8 cellular contexts compared by ENCODE assay signal in genomic region chr17:50361561-50362480, GRCh38. TPM values are rescaled to one million over a fixed set of nuclear protein-coding genes. Genes with fewer than 3 reads are reported as not detected.
DNase-seq lines count a peak whose midpoint lies in the region; ATAC-seq and TF ChIP-seq lines count a peak whose summit lies in the region.

No MANE protein-coding gene starts in this region.

- H3K27me3 Mint-ChIP-seq in CD4-positive, alpha-beta memory T cell: no peaks in the 10 kb centered on the region
- peaks cover 12% of the 10 kb centered on the region for H3K27me3 Mint-ChIP-seq in GM23338 (ENCODE audit: insufficient read depth, low read depth, poor library complexity)
- H3K27me3 Mint-ChIP-seq in activated CD4-positive, alpha-beta T cell treated with anti-CD3 and anti-CD28 coated beads for 36 hours: no peaks in the 10 kb centered on the region

- H3K27me3 ChIP-seq in CD4-positive, alpha-beta memory T cell (ENCODE audit: insufficient read depth, low read length): no peaks in the 10 kb centered on the region
- H3K27me3 ChIP-seq in GM23338 (ENCODE audit: insufficient read depth) (no peaks in the 10 kb centered on the region), dorsolateral prefrontal cortex (no peaks in the 10 kb centered on the region), lung (ENCODE audit: control insufficient read depth, insufficient read depth) (no peaks in the 10 kb centered on the region)

- peak overlapping the region; percentile 73 to 91 (median 87) for H3K27ac Mint-ChIP-seq in CD4-positive, alpha-beta memory T cell
- H3K27ac Mint-ChIP-seq in GM23338: 0 out of 2 replicates have a peak overlapping the region, but pooled peaks have one; percentile 37
- H3K27ac Mint-ChIP-seq in activated CD4-positive, alpha-beta T cell treated with anti-CD3 and anti-CD28 coated beads for 36 hours: peak overlapping the region; percentile 80

- CTCF ChIA-PET in CD4-positive, alpha-beta memory T cell (lab: Charles Lee; ENCODE audit: partially characterized antibody): interaction anchor here (0.7 to 3.1 kb wide), 33 partner anchors 10 to 223 kb away, joined by 3 to 77 read pairs (median 4); partner anchors contain the start of genes EME1, LRRC59, MRPL27 and RSAD1
- CTCF ChIA-PET in activated CD4-positive, alpha-beta T cell treated with anti-CD3 and anti-CD28 coated beads for 36 hours (lab: Charles Lee): interaction anchor here (0.6 to 4.6 kb wide), 42 partner anchors 8 to 313 kb away, joined by 3 to 53 read pairs (median 4); partner anchors contain the start of genes ACSF2, EME1, LRRC59 and MRPL27

- peak; percentile 55 to 69 (median 62) for DNase-seq in CD4-positive, alpha-beta memory T cell
- DNase-seq in GM23338 (ENCODE audit: low spot score): peak; percentile 84
- peak; percentile 55 for DNase-seq in NCI-H460 (ENCODE audit: extremely low read depth, low read depth)
- DNase-seq in activated CD4-positive, alpha-beta T cell treated with anti-CD3 and anti-CD28 coated beads for 36 hours: peak; percentile 76
- DNase-seq in dorsolateral prefrontal cortex: peak in 7 of 10 donors; percentile 46 to 73 (median 68)
- peak; percentile 52 for DNase-seq in lung (ENCODE audit: low spot score)
- DNase-seq in stimulated activated CD8-positive, alpha-beta memory T cell treated with anti-CD3 and anti-CD28 coated beads, Interleukin-12 subunit alpha, Interleukin-12 subunit beta, amount 100 ng/mL, for 24 hours (ENCODE audit: extremely low read depth): peak; percentile 9

- H3K9me2 ChIP-seq in GM23338 (ENCODE audit: insufficient read depth): no peaks in the 10 kb centered on the region

- no peaks in the 10 kb centered on the region for H3K79me2 ChIP-seq in GM23338 (replicated peaks; ENCODE audit: insufficient read depth)

- H3K4me2 ChIP-seq in GM23338: peak overlapping the region; percentile 1; the same call in 1 of the 2 replicates

- 31 to 34% methylated on average over 11 of the region's 11 CpGs for WGBS in lung, 2 donors

- H3K4me3 Mint-ChIP-seq in CD4-positive, alpha-beta memory T cell: peak overlapping the region in 7 of 8 donors; percentile 2 to 77 (median 57)
- H3K4me3 Mint-ChIP-seq in GM23338: no peak overlapping the region; the same call in 2 of the 3 replicates
- H3K4me3 Mint-ChIP-seq in activated CD4-positive, alpha-beta T cell treated with anti-CD3 and anti-CD28 coated beads for 36 hours: no peak overlapping the region

- H3K4me3 ChIP-seq in CD4-positive, alpha-beta memory T cell (ENCODE audit: low read length in 2 of 2): no peak overlapping the region
- H3K4me3 ChIP-seq in GM23338 (no peak overlapping the region), dorsolateral prefrontal cortex (peak overlapping the region in 1 of 59 donors; percentile 26), lung (no peak overlapping the region)

- H3K9me3 Mint-ChIP-seq in CD4-positive, alpha-beta memory T cell: no peaks in the 10 kb centered on the region
- H3K9me3 Mint-ChIP-seq in GM23338: no peaks in the 10 kb centered on the region; the same call in 2 of the 3 replicates
- H3K9me3 Mint-ChIP-seq in activated CD4-positive, alpha-beta T cell treated with anti-CD3 and anti-CD28 coated beads for 36 hours (ENCODE audit: low read depth): no peaks in the 10 kb centered on the region

- intact Hi-C loops in CD4-positive, alpha-beta memory T cell (cut with micrococcal nuclease): loop anchor here (1.0 to 2.0 kb wide), 4 partner anchors 11 to 139 kb away; partner anchors contain the start of genes EME1, LRRC59, MRPL27 and RSAD1
- intact Hi-C loops in activated CD4-positive, alpha-beta T cell treated with anti-CD3 and anti-CD28 coated beads for 36 hours (cut with DNase I, micrococcal nuclease): loop anchor here (1.0 to 5.0 kb wide), 3 partner anchors 35 to 116 kb away; partner anchors contain the start of genes LRRC59 (in 2 of the 2) and RSAD1 (in 1 of the 2)
- intact Hi-C loops in dorsolateral prefrontal cortex (cut with DNase I): loop anchor here in 1 of 2 donors (5.0 kb wide), 1 partner anchor 35 kb away; the partner anchor contains the start of gene LRRC59

- POLR2A ChIA-PET in CD4-positive, alpha-beta memory T cell (lab: Charles Lee; ENCODE audit: partially characterized antibody): interaction anchor here (0.6 to 2.7 kb wide), 8 partner anchors 9 to 118 kb away, joined by 3 to 25 read pairs (median 8); partner anchors contain the start of genes EME1, LRRC59, MRPL27 and XYLT2
- POLR2A ChIA-PET in activated CD4-positive, alpha-beta T cell treated with anti-CD3 and anti-CD28 coated beads for 36 hours (lab: Charles Lee): interaction anchor here (0.9 to 1.0 kb wide), 2 partner anchors 35 to 36 kb away, joined by 3 to 5 read pairs; partner anchors contain the start of gene LRRC59

- TF ChIP-seq CTCF in GM23338 (conservative IDR thresholded peaks at IDR 0.05; ENCODE audit: low read depth in 2 of 2) (peak; percentile 81 to 82), dorsolateral prefrontal cortex (IDR thresholded peaks at IDR 0.05 in 54 of 56, conservative IDR thresholded peaks at IDR 0.05 in 2 of 56; ENCODE audit: low read depth in 1 of 56, partially characterized antibody in 56 of 56) (peak; percentile 42 to 83 (median 73)), lung (IDR thresholded peaks at IDR 0.05; ENCODE audit: control extremely low read depth, extremely low read depth) (peak; percentile 67)

- no peak overlapping the region for H2AFZ ChIP-seq in GM23338

- peaks cover 8 to 10% (median 9%) of the 10 kb centered on the region in 4 donors for H3K4me1 Mint-ChIP-seq in CD4-positive, alpha-beta memory T cell
- peaks cover 35% of the 10 kb centered on the region for H3K4me1 Mint-ChIP-seq in GM23338
- H3K4me1 Mint-ChIP-seq in activated CD4-positive, alpha-beta T cell treated with anti-CD3 and anti-CD28 coated beads for 36 hours: peaks cover 8% of the 10 kb centered on the region

- H4K20me1 ChIP-seq in GM23338 (replicated peaks; ENCODE audit: insufficient read depth): no peaks in the 10 kb centered on the region; the same call in 1 of the 2 replicates

- H3K36me3 Mint-ChIP-seq in CD4-positive, alpha-beta memory T cell: peaks cover 6 to 31% of the 10 kb centered on the region in 2 donors
- peaks cover 28% of the 10 kb centered on the region for H3K36me3 Mint-ChIP-seq in GM23338 (ENCODE audit: low read depth)
- H3K36me3 Mint-ChIP-seq in activated CD4-positive, alpha-beta T cell treated with anti-CD3 and anti-CD28 coated beads for 36 hours (ENCODE audit: low read depth): peaks cover 15% of the 10 kb centered on the region

- ATAC-seq in GM23338 (peak; percentile 48), lung (ENCODE audit: insufficient read depth, low FRiP score) (peak; percentile 87), HG03025 (IDR thresholded peaks at IDR 0.05; ENCODE audit: low FRiP score, unreplicated experiment) (no peak)
- peak; percentile 95 for ATAC-seq in activated CD4-positive, alpha-beta T cell treated with anti-CD3 and anti-CD28 coated beads for 36 hours

- H3K27ac ChIP-seq in CD4-positive, alpha-beta memory T cell (ENCODE audit: low read depth, low read length): peak overlapping the region; percentile 9
- H3K27ac ChIP-seq in GM23338 (ENCODE audit: low read depth) (0 out of 2 replicates have a peak overlapping the region, but pooled peaks have one; percentile 9), dorsolateral prefrontal cortex (peak overlapping the region in 19 of 59 donors; percentile 7 to 73 (median 20)), lung (ENCODE audit: low read depth in 1 of 2, low read length in 1 of 2) (peak overlapping the region in 1 of 2 donors; percentile 43)

- no peaks in the 10 kb centered on the region for H3F3A ChIP-seq in GM23338 (replicated peaks; ENCODE audit: low read depth)

- no peaks in the 10 kb centered on the region for H3K9me3 ChIP-seq in CD4-positive, alpha-beta memory T cell (ENCODE audit: control insufficient read depth in 1 of 2, low read length in 2 of 2)
- no peaks in the 10 kb centered on the region for H3K9me3 ChIP-seq in lung (ENCODE audit: control insufficient read depth in 2 of 2, insufficient read depth in 1 of 2, low read length in 1 of 2)

- peaks cover 7% of the 10 kb centered on the region for H3K4me1 ChIP-seq in CD4-positive, alpha-beta memory T cell (ENCODE audit: insufficient read depth, low read length)
- peaks cover 19% of the 10 kb centered on the region for H3K4me1 ChIP-seq in GM23338 (ENCODE audit: insufficient read depth)
- H3K4me1 ChIP-seq in lung (ENCODE audit: control insufficient read depth in 2 of 2, insufficient read depth in 2 of 2, low read length in 2 of 2): no peaks in the 10 kb centered on the region

- peaks cover 26% of the 10 kb centered on the region for H3K36me3 ChIP-seq in CD4-positive, alpha-beta memory T cell (ENCODE audit: insufficient read depth, low read length)
- H3K36me3 ChIP-seq in GM23338 (ENCODE audit: insufficient read depth) (no peaks in the 10 kb centered on the region), lung (ENCODE audit: control insufficient read depth in 2 of 2, insufficient read depth in 2 of 2, low read length in 2 of 2) (peaks cover 0 to 47% of the 10 kb centered on the region in 2 donors)

RNA-seq across cellular contexts. Expression of gene MRPL27, which starts 11.2 kb away (rescaled TPM):
- 10 to 100 TPM; 30.0 to 32.9 TPM for total RNA-seq in CD4-positive, alpha-beta memory T cell
- 10 to 100 TPM; 38.4 to 55.8 TPM for polyA plus RNA-seq in CD4-positive, alpha-beta memory T cell
- total RNA-seq in GM23338 (2014; rRNA removed; shearing (Covaris generic)): 74.3 and 98.5 TPM in 2 replicates
- polyA plus RNA-seq in GM23338 (2016; fragmentation: Nextera tagmentation; extraction: Ambion mirVana): 226 and 227 TPM in 2 replicates
- 61.6 and 66.7 TPM in 2 replicates for total RNA-seq in NCI-H460 (2014; rRNA removed; shearing (Covaris generic))
- 44.2 and 73.7 TPM in 2 replicates for polyA plus RNA-seq in NCI-H460 (2014; cell fraction: nucleus; rRNA removed)
- total RNA-seq in activated CD4-positive, alpha-beta T cell treated with anti-CD3 and anti-CD28 coated beads for 36 hours: 10 to 100 TPM; 40.1 to 56.2 TPM
- total RNA-seq in dorsolateral prefrontal cortex: 10 to 100 TPM; 38.9 to 85.2 (median 61.6) TPM
- 10 to 100 TPM; 33.5 to 58.1 TPM for total RNA-seq in lung
- polyA plus RNA-seq in lung: 100 to 1,000 TPM in 1 of 2 donors, 10 to 100 TPM in 1; 98.6 to 176 TPM

RNA-seq across cellular contexts. Expression of gene EME1, which starts 11.2 kb away (rescaled TPM):
- under 1 TPM; 0.41 to 0.89 TPM for total RNA-seq in CD4-positive, alpha-beta memory T cell
- under 1 TPM in 1 of 2 donors, not detected in 1; 0.13 TPM for polyA plus RNA-seq in CD4-positive, alpha-beta memory T cell
- total RNA-seq in GM23338 (2014; rRNA removed; shearing (Covaris generic)): 5.9 and 15.9 TPM in 2 replicates
- polyA plus RNA-seq in GM23338 (2016; fragmentation: Nextera tagmentation; extraction: Ambion mirVana) (14.4 and 14.7 TPM in 2 replicates), lung (1 to 10 TPM in 1 of 2 donors, under 1 TPM in 1; 0.55 to 2.1 TPM)
- 8.4 and 14.1 TPM in 2 replicates for total RNA-seq in NCI-H460 (2014; rRNA removed; shearing (Covaris generic))
- 96.3 and 97.8 TPM in 2 replicates for polyA plus RNA-seq in NCI-H460 (2014; cell fraction: nucleus; rRNA removed)
- total RNA-seq in activated CD4-positive, alpha-beta T cell treated with anti-CD3 and anti-CD28 coated beads for 36 hours: 10 to 100 TPM; 38.3 to 40.8 TPM
- total RNA-seq in dorsolateral prefrontal cortex (1 to 10 TPM in 73 of 120 experiments, under 1 TPM in 36, not detected in 11; 0.19 to 4.9 (median 1.3) TPM), lung (1 to 10 TPM; 1.5 to 2.8 TPM)

RNA-seq across cellular contexts. Expression of gene XYLT2, which starts 15.9 kb away (rescaled TPM):
- total RNA-seq in CD4-positive, alpha-beta memory T cell: 10 to 100 TPM; 37.6 to 41.1 TPM
- polyA plus RNA-seq in CD4-positive, alpha-beta memory T cell: 10 to 100 TPM in 1 of 2 donors, 1 to 10 TPM in 1; 7.7 to 20.8 TPM
- total RNA-seq in GM23338 (2014; rRNA removed; shearing (Covaris generic)): 32.8 and 44.9 TPM in 2 replicates
- polyA plus RNA-seq in GM23338 (2016; fragmentation: Nextera tagmentation; extraction: Ambion mirVana) (14.0 and 14.2 TPM in 2 replicates), lung (10 to 100 TPM in 1 of 2 donors, 1 to 10 TPM in 1; 9.6 to 11.5 TPM)
- 19.6 and 21.0 TPM in 2 replicates for total RNA-seq in NCI-H460 (2014; rRNA removed; shearing (Covaris generic))
- 44.1 and 48.0 TPM in 2 replicates for polyA plus RNA-seq in NCI-H460 (2014; cell fraction: nucleus; rRNA removed)
- 10 to 100 TPM; 29.8 to 30.4 TPM for total RNA-seq in activated CD4-positive, alpha-beta T cell treated with anti-CD3 and anti-CD28 coated beads for 36 hours
- total RNA-seq in dorsolateral prefrontal cortex (10 to 100 TPM; 13.3 to 28.9 (median 19.3) TPM), lung (10 to 100 TPM; 20.9 to 28.5 TPM)

RNA-seq across cellular contexts. Expression of gene LRRC59, which starts 35.5 kb away (rescaled TPM):
- 10 to 100 TPM; 30.3 to 30.7 TPM for total RNA-seq in CD4-positive, alpha-beta memory T cell
- 10 to 100 TPM; 17.8 to 23.9 TPM for polyA plus RNA-seq in CD4-positive, alpha-beta memory T cell
- 109 and 124 TPM in 2 replicates for total RNA-seq in GM23338 (2014; rRNA removed; shearing (Covaris generic))
- polyA plus RNA-seq in GM23338 (2016; fragmentation: Nextera tagmentation; extraction: Ambion mirVana) (46.4 and 47.1 TPM in 2 replicates), lung (100 to 1,000 TPM in 1 of 2 donors, 10 to 100 TPM in 1; 46.8 to 112 TPM)
- total RNA-seq in NCI-H460 (2014; rRNA removed; shearing (Covaris generic)): 165 and 175 TPM in 2 replicates
- polyA plus RNA-seq in NCI-H460 (2014; cell fraction: nucleus; rRNA removed): 125 and 135 TPM in 2 replicates
- 10 to 100 TPM; 74.4 to 82.7 TPM for total RNA-seq in activated CD4-positive, alpha-beta T cell treated with anti-CD3 and anti-CD28 coated beads for 36 hours
- total RNA-seq in dorsolateral prefrontal cortex (10 to 100 TPM; 26.1 to 54.3 (median 38.0) TPM), lung (100 to 1,000 TPM in 1 of 2 donors, 10 to 100 TPM in 1; 43.8 to 117 TPM)

Comparison
In these comparisons a context has a peak if more than half of its experiments do, and no peak if none do; other contexts are left out.
1. DNase-seq: peak in every context shown above with its lines; median percentile 84 in GM23338; 76 in activated CD4-positive, alpha-beta T cell treated with anti-CD3 and anti-CD28 coated beads for 36 hours; 68 in dorsolateral prefrontal cortex; 62 in CD4-positive, alpha-beta memory T cell; 55 in NCI-H460; 52 in lung; 9 in stimulated activated CD8-positive, alpha-beta memory T cell treated with anti-CD3 and anti-CD28 coated beads, Interleukin-12 subunit alpha, Interleukin-12 subunit beta, amount 100 ng/mL, for 24 hours.
2. H3K27ac Mint-ChIP-seq: peak in every context shown above with its lines; median percentile 87 in CD4-positive, alpha-beta memory T cell; 80 in activated CD4-positive, alpha-beta T cell treated with anti-CD3 and anti-CD28 coated beads for 36 hours; 37 in GM23338.
3. H3K4me3 Mint-ChIP-seq: peak in CD4-positive, alpha-beta memory T cell (7 of 8); none in GM23338 (single experiment) and activated CD4-positive, alpha-beta T cell treated with anti-CD3 and anti-CD28 coated beads for 36 hours (single experiment).
4. Peak in every context shown above with its lines, with median percentiles within 50 percentile points of each other: CTCF ChIP-seq.